17 cellular contexts compared by ENCODE assay signal in genomic region chr7:133339772-133340171, GRCh38.
DNase-seq lines count a peak whose midpoint lies in the region; ATAC-seq, FAIRE-seq and TF ChIP-seq lines count a peak whose summit lies in the region.
"Had no signal": no experiment of that assay in that cellular context is flagged by ENCODE, and none has a peak within 500 bp of the region (broad histone marks: within the 10 kb centered on the region; RNA-seq: fewer than 3 reads in every experiment).

No MANE protein-coding gene starts in this region.

- no peak for TF ChIP-seq CTCF in GM12878 (IDR thresholded peaks at IDR 0.05 in 2 of 3, conservative IDR thresholded peaks at IDR 0.05 in 1 of 3; ENCODE audit: control insufficient read depth in 2 of 3, extremely low read depth in 1 of 3, insufficient read depth in 1 of 3, low read depth in 3 of 3, low read length in 3 of 3)
- no peak for TF ChIP-seq CTCF in progenitor cell of endocrine pancreas (IDR thresholded peaks at IDR 0.05; ENCODE audit: unreplicated experiment)
- TF ChIP-seq CTCF in ascending aorta (IDR thresholded peaks at IDR 0.05): no peak

- H3K9me3 Mint-ChIP-seq in progenitor cell of endocrine pancreas (ENCODE audit: low read depth): peaks cover 54% of the 10 kb centered on the region

- ATAC-seq in GM12878 (no peak), Right ventricle myocardium inferior (no peak)
- ATAC-seq: A549 had no signal

- RAD21 ChIA-PET in GM12878 (lab: Charles Lee; ENCODE audit: unreplicated experiment): no interaction called here

- TF ChIP-seq RAD21 in GM12878 (IDR thresholded peaks at IDR 0.05; ENCODE audit: insufficient read depth, low read depth, low read length): no peak

- peaks cover 10% of the 10 kb centered on the region; the same call in 2 of the 3 replicates for H3K9me3 ChIP-seq in GM12878 (replicated peaks; ENCODE audit: control insufficient read depth, insufficient read depth, low read length)
- peaks cover 13 to 49% of the 10 kb centered on the region in 2 donors for H3K9me3 ChIP-seq in ascending aorta

- DNase-seq in H54 (ENCODE audit: insufficient read length, low spot score): no peak
- DNase-seq in NAMALWA (ENCODE audit: low spot score): peak; percentile 39
- no peak for DNase-seq in GM12878 (ENCODE audit: low read depth, low spot score)
- DNase-seq in progenitor cell of endocrine pancreas (ENCODE audit: low spot score, unreplicated experiment): no peak
- DNase-seq in NCI-H1417 treated with DMSO at 0.1 percent for 48 hours (lab: John Stamatoyannopoulos, UW): no peak
- DNase-seq in ascending aorta (ENCODE audit: low spot score in 2 of 2): no peak
- no peak for DNase-seq in Right ventricle myocardium inferior (ENCODE audit: missing footprints)
- DNase-seq in T-helper 9 cell: no peak
- DNase-seq: AML-193; CD4-positive, CD25-positive, alpha-beta regulatory T cell; DMS53; GF-D8; GOT3 had no signal

- no peaks in the 10 kb centered on the region for H3K27me3 Mint-ChIP-seq in progenitor cell of endocrine pancreas
- H3K27me3 Mint-ChIP-seq: CD4-positive, CD25-positive, alpha-beta regulatory T cell had no signal

- no peak overlapping the region for H2AFZ ChIP-seq in GM12878 (ENCODE audit: control insufficient read depth, low read depth, low read length)

- H3K4me3 ChIP-seq in GM12878: no peak overlapping the region
- no peak overlapping the region for H3K4me3 ChIP-seq in ascending aorta
- H3K4me3 ChIP-seq: A549, BLaER1, HAP-1 had no signal

- FAIRE-seq in H54 (lab: Jason Lieb, UNC) (peak; percentile 48), GM12878 (lab: Jason Lieb, UNC) (no peak)

- peak overlapping the region; percentile 7 for H3K27ac Mint-ChIP-seq in progenitor cell of endocrine pancreas
- H3K27ac Mint-ChIP-seq: CD4-positive, CD25-positive, alpha-beta regulatory T cell had no signal

- WGBS in GM12878 (ENCODE audit: insufficient coverage, insufficient replicate concordance, low lambda C conversion rate, missing lambda C conversion rate): 53% methylated on average over 2 of the region's 2 CpGs

- TF ChIP-seq EP300 in GM12878 (IDR thresholded peaks at IDR 0.05; ENCODE audit: borderline replicate concordance in 1 of 2, control insufficient read depth in 1 of 2, low read depth in 2 of 2, low read length in 2 of 2): no peak

- H3K4me2 ChIP-seq in GM12878 (ENCODE audit: control insufficient read depth, insufficient read depth): no peak overlapping the region
- H3K4me2 ChIP-seq: A549, BLaER1 had no signal

- SMC1A ChIA-PET in GM12878 (lab: Charles Lee; ENCODE audit: uncharacterized antibody, unreplicated experiment): no interaction called here

- no peaks in the 10 kb centered on the region for H4K20me1 ChIP-seq in GM12878 (ENCODE audit: control insufficient read depth, insufficient read depth)
- H4K20me1 ChIP-seq: BLaER1 had no signal

- peaks cover 60% of the 10 kb centered on the region for H3K36me3 Mint-ChIP-seq in progenitor cell of endocrine pancreas (ENCODE audit: insufficient read depth)

- H3K27me3 ChIP-seq in GM12878 (replicated peaks in 1 of 2; ENCODE audit: control insufficient read depth in 2 of 2, insufficient read depth in 2 of 2, low read length in 1 of 2): no peaks in the 10 kb centered on the region
- no peaks in the 10 kb centered on the region for H3K27me3 ChIP-seq in ascending aorta
- H3K27me3 ChIP-seq: BLaER1 had no signal

- no peaks in the 10 kb centered on the region for H3K4me1 ChIP-seq in GM12878 (ENCODE audit: control insufficient read depth, insufficient read depth, low read length)
- no peaks in the 10 kb centered on the region for H3K4me1 ChIP-seq in ascending aorta
- H3K4me1 ChIP-seq: A549, BLaER1, HAP-1 had no signal

- intact Hi-C loops in GM12878 (cut with micrococcal nuclease; ENCODE audit: unreplicated experiment) (loop anchor here (5.0 kb wide), 1 partner anchor 1022 kb away; no protein-coding TSS in a partner anchor), ascending aorta (cut with DNase I) (no loop called here), Right ventricle myocardium inferior (cut with DNase I) (no loop called here)

- in situ Hi-C loops in GM12878 (cut with MboI): no loop called here

- POLR2A ChIA-PET in GM12878 (lab: Charles Lee): no interaction called here

- CTCF ChIA-PET in GM12878 (lab: Yijun Ruan, JAX): no interaction called here

- H3K4me3 Mint-ChIP-seq in progenitor cell of endocrine pancreas (ENCODE audit: low read depth): no peak overlapping the region
- H3K4me3 Mint-ChIP-seq: CD4-positive, CD25-positive, alpha-beta regulatory T cell had no signal

- no peaks in the 10 kb centered on the region for H3K79me2 ChIP-seq in GM12878 (ENCODE audit: control insufficient read depth, insufficient read depth, low read length)

- peaks cover 6% of the 10 kb centered on the region for H3K4me1 Mint-ChIP-seq in progenitor cell of endocrine pancreas (ENCODE audit: low read depth)

- H3K9ac ChIP-seq in GM12878 (ENCODE audit: control insufficient read depth, insufficient read depth, low read length): no peak overlapping the region
- H3K9ac ChIP-seq: BLaER1 had no signal

- H3K36me3 ChIP-seq in GM12878 (ENCODE audit: control insufficient read depth in 2 of 2, insufficient read depth in 2 of 2, low read length in 1 of 2) (no peaks in the 10 kb centered on the region; a peak in 1 of 4 replicates), ascending aorta (peaks cover 0 to 7% of the 10 kb centered on the region in 2 donors)
- H3K36me3 ChIP-seq: HAP-1 had no signal

- TF ChIP-seq POLR2A in H54 (IDR thresholded peaks at IDR 0.05; ENCODE audit: low read depth, low read length) (no peak), GM12878 (IDR thresholded peaks at IDR 0.05; ENCODE audit: low read depth, low read length) (no peak)

- H3K27ac ChIP-seq in GM12878 (ENCODE audit: control insufficient read depth, insufficient read depth): no peak overlapping the region
- no peak overlapping the region for H3K27ac ChIP-seq in ascending aorta
- H3K27ac ChIP-seq: A549, BLaER1, HL-60 had no signal

- BruUV-seq in GM12878 (replicated peaks; lab: Mats Ljungman, UMichigan): no TSS peak

TF ChIP-seq in GM12878, 131 proteins besides CTCF, POLR2A, EP300 and RAD21:
- TF ChIP-seq GABPA (IDR thresholded peaks at IDR 0.05; ENCODE audit: low read depth) (no peak), EED (IDR thresholded peaks at IDR 0.05; ENCODE audit: low read depth) (no peak), CHD1 (IDR thresholded peaks at IDR 0.05; ENCODE audit: low read depth, low read length) (no peak), MYB (IDR thresholded peaks at IDR 0.05; ENCODE audit: borderline replicate concordance, low read depth, low read length) (no peak), ZNF217 (IDR thresholded peaks at IDR 0.05) (no peak), ZNF622 (IDR thresholded peaks at IDR 0.05) (no peak), GATAD2B (conservative IDR thresholded peaks at IDR 0.05; ENCODE audit: low read depth) (no peak), SPI1 (IDR thresholded peaks at IDR 0.05; ENCODE audit: borderline replicate concordance, insufficient read depth, low read depth, low read length) (peak; percentile 83), CBX5 (IDR thresholded peaks at IDR 0.05; ENCODE audit: low read depth) (peak; percentile 56; the same call in 1 of the 2 replicates), E2F4 (IDR thresholded peaks at IDR 0.05; ENCODE audit: low read depth, low read length) (no peak), JUNB (IDR thresholded peaks at IDR 0.05) (no peak), ATF7 (IDR thresholded peaks at IDR 0.05; ENCODE audit: low read depth) (0 out of 2 replicates have a peak, but pooled peaks have one; percentile 19), IKZF2 (IDR thresholded peaks at IDR 0.05) (peak in 1 of 2 experiments; percentile 26; a peak in 1 of 4 replicates), MTA2 (IDR thresholded peaks at IDR 0.05; ENCODE audit: low read depth) (0 out of 2 replicates have a peak, but pooled peaks have one; percentile 15), PML (IDR thresholded peaks at IDR 0.05; ENCODE audit: low read length) (no peak)
